Comparison of ENCODE assay signal across 17 cellular contexts in the genomic region with DNA sequence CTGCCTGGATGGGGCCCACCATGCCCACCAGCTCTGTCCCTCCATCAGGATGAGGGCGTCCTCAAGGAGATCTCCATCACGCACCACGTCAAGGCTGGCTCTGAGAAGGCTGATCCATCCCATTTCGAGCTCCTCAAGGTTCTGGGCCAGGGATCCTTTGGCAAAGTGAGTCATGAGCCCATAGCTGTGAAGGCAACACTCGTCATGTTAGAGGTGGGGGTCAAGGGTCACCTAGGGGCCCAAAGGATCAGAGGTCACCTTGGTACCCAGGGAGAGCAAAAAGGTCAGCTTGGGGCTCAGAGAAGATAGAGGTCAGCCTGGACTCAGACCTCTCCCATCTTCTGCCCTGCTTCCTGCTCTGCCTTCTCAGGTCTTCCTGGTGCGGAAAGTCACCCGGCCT. TPM values are rescaled to one million over a fixed set of nuclear protein-coding genes. Genes with fewer than 3 reads are reported as not detected.
DNase-seq lines count a peak whose midpoint lies in the region; ATAC-seq and TF ChIP-seq lines count a peak whose summit lies in the region.
"Had no signal": no experiment of that assay in that cellular context is flagged by ENCODE, and none has a peak within 500 bp of the region (broad histone marks: within the 10 kb centered on the region; RNA-seq: fewer than 3 reads in every experiment).

No MANE protein-coding gene starts in this region.

- H2AFZ ChIP-seq in OCI-LY3 (ENCODE audit: low read depth, low read length): no peak overlapping the region
- H2AFZ ChIP-seq: GM23338 had no signal

- H3K27me3 Mint-ChIP-seq in activated T-cell treated with anti-CD3 and anti-CD28 coated beads, Interleukin-2, amount 50 U/mL, for 72 hours (ENCODE audit: low read depth): no peaks in the 10 kb centered on the region
- no peaks in the 10 kb centered on the region for H3K27me3 Mint-ChIP-seq in dendritic cell treated with granulocyte-macrophage colony-stimulating factor and Interleukin-4, amounts not matched to agents 40 ng/mL and 50 ng/mL, for 4 days
- no peaks in the 10 kb centered on the region for H3K27me3 Mint-ChIP-seq in stimulated activated naive B cell treated with anti-CD40 and anti-IgM and Interleukin-4, amounts not matched to agents 10 μg/mL and 1 μg/mL and 100 μg/mL, for 72 hours
- H3K27me3 Mint-ChIP-seq in progenitor cell of endocrine pancreas: no peaks in the 10 kb centered on the region

- no peak for DNase-seq in activated T-cell treated with anti-CD3 and anti-CD28 coated beads, Interleukin-2, amount 50 U/mL, for 72 hours
- DNase-seq in activated T-cell treated with anti-CD3 and anti-CD28 coated beads, Interleukin-2, amount 50 U/mL, for 48 hours: no peak
- no peak for DNase-seq in stimulated activated naive B cell treated with anti-CD40 and anti-IgM and Interleukin-4, amounts not matched to agents 10 μg/mL and 1 μg/mL and 100 μg/mL, for 72 hours
- DNase-seq in progenitor cell of endocrine pancreas (ENCODE audit: low spot score, unreplicated experiment) (no peak), ecto neural progenitor cell (ENCODE audit: low spot score) (no peak), T1000 (lab: John Stamatoyannopoulos, UW) (no peak)
- DNase-seq: activated CD4-positive, CD25-positive, alpha-beta regulatory T cell; activated gamma-delta T cell treated with Interleukin-2 at 50 U/mL for 16 hours; DMS79 treated with DMSO at 0.1 percent for 48 hours; mesenchymal stem cell; NCI-H2029 treated with DMSO at 0.1 percent for 48 hours; NCI-H82; stimulated activated CD8-positive, alpha-beta memory T cell treated with anti-CD3 and anti-CD28 coated beads, Interleukin-4, amount 100 ng/mL, for 48 hours had no signal

- peak overlapping the region; percentile 79 for H3K4me2 ChIP-seq in OCI-LY3 (ENCODE audit: low read length)
- H3K4me2 ChIP-seq: GM23338 had no signal

- H3K4me3 Mint-ChIP-seq in activated T-cell treated with anti-CD3 and anti-CD28 coated beads, Interleukin-2, amount 50 U/mL, for 72 hours: peak overlapping the region; percentile 95 to 99
- H3K4me3 Mint-ChIP-seq in dendritic cell treated with granulocyte-macrophage colony-stimulating factor and Interleukin-4, amounts not matched to agents 40 ng/mL and 50 ng/mL, for 4 days: peak overlapping the region; percentile 91
- H3K4me3 Mint-ChIP-seq in stimulated activated naive B cell treated with anti-CD40 and anti-IgM and Interleukin-4, amounts not matched to agents 10 μg/mL and 1 μg/mL and 100 μg/mL, for 72 hours: peak overlapping the region; percentile 87 to 94
- H3K4me3 Mint-ChIP-seq in progenitor cell of endocrine pancreas (ENCODE audit: low read depth): no peak overlapping the region
- H3K4me3 Mint-ChIP-seq: GM23338 had no signal

- H3K4me1 Mint-ChIP-seq in activated T-cell treated with anti-CD3 and anti-CD28 coated beads, Interleukin-2, amount 50 U/mL, for 72 hours (ENCODE audit: low read depth): peaks cover 65% of the 10 kb centered on the region
- H3K4me1 Mint-ChIP-seq in dendritic cell treated with granulocyte-macrophage colony-stimulating factor and Interleukin-4, amounts not matched to agents 40 ng/mL and 50 ng/mL, for 4 days (ENCODE audit: low read depth): peaks cover 83% of the 10 kb centered on the region
- peaks cover 54 to 81% of the 10 kb centered on the region in 2 donors for H3K4me1 Mint-ChIP-seq in stimulated activated naive B cell treated with anti-CD40 and anti-IgM and Interleukin-4, amounts not matched to agents 10 μg/mL and 1 μg/mL and 100 μg/mL, for 72 hours
- no peaks in the 10 kb centered on the region for H3K4me1 Mint-ChIP-seq in progenitor cell of endocrine pancreas (ENCODE audit: low read depth)

- peaks cover 54% of the 10 kb centered on the region for H3K4me1 ChIP-seq in OCI-LY3 (ENCODE audit: low read length)

- peaks cover 39% of the 10 kb centered on the region for H3K36me3 ChIP-seq in OCI-LY3 (replicated peaks; ENCODE audit: low read depth, low read length)
- H3K36me3 ChIP-seq: SJSA1 had no signal

- H3K9me3 Mint-ChIP-seq in activated T-cell treated with anti-CD3 and anti-CD28 coated beads, Interleukin-2, amount 50 U/mL, for 72 hours: no peaks in the 10 kb centered on the region
- no peaks in the 10 kb centered on the region for H3K9me3 Mint-ChIP-seq in dendritic cell treated with granulocyte-macrophage colony-stimulating factor and Interleukin-4, amounts not matched to agents 40 ng/mL and 50 ng/mL, for 4 days
- no peaks in the 10 kb centered on the region for H3K9me3 Mint-ChIP-seq in stimulated activated naive B cell treated with anti-CD40 and anti-IgM and Interleukin-4, amounts not matched to agents 10 μg/mL and 1 μg/mL and 100 μg/mL, for 72 hours
- H3K9me3 Mint-ChIP-seq in progenitor cell of endocrine pancreas (ENCODE audit: low read depth): no peaks in the 10 kb centered on the region
- H3K9me3 Mint-ChIP-seq: GM23338 had no signal

- H3K9me3 ChIP-seq in OCI-LY3 (ENCODE audit: insufficient read depth, low read length): no peaks in the 10 kb centered on the region
- H3K9me3 ChIP-seq: SJSA1 had no signal

- peaks cover 68% of the 10 kb centered on the region for H3K79me2 ChIP-seq in OCI-LY3 (ENCODE audit: low read length)

- no peak for TF ChIP-seq CTCF in OCI-LY3 (IDR thresholded peaks at IDR 0.05; ENCODE audit: low read depth, low read length)
- TF ChIP-seq CTCF in progenitor cell of endocrine pancreas (IDR thresholded peaks at IDR 0.05; ENCODE audit: unreplicated experiment): no peak

- peak overlapping the region; percentile 83 for H3K27ac ChIP-seq in OCI-LY3 (ENCODE audit: low read length)
- H3K27ac ChIP-seq: SJSA1 had no signal

- peak overlapping the region; percentile 96 for H3K9ac ChIP-seq in OCI-LY3 (ENCODE audit: low read length)

- peaks cover 23% of the 10 kb centered on the region for H4K20me1 ChIP-seq in OCI-LY3 (ENCODE audit: insufficient read depth, low read length)

- ATAC-seq in activated T-cell treated with anti-CD3 and anti-CD28 coated beads, Interleukin-2, amount 50 U/mL, for 72 hours (replicated peaks in 1 of 2): no peak
- ATAC-seq in stimulated activated naive B cell treated with anti-CD40 and anti-IgM and Interleukin-4, amounts not matched to agents 10 μg/mL and 1 μg/mL and 100 μg/mL, for 72 hours (replicated peaks): no peak
- ATAC-seq: GM23338 had no signal

- intact Hi-C loops in dendritic cell treated with granulocyte-macrophage colony-stimulating factor and Interleukin-4, amounts not matched to agents 40 ng/mL and 50 ng/mL, for 4 days (cut with micrococcal nuclease): no loop called here

- no peaks in the 10 kb centered on the region for H3K27me3 ChIP-seq in OCI-LY3 (ENCODE audit: low read depth, low read length)
- H3K27me3 ChIP-seq: SJSA1 had no signal

- peak overlapping the region; percentile 95 for H3K4me3 ChIP-seq in OCI-LY3 (ENCODE audit: low read length)
- H3K4me3 ChIP-seq: GM23338, SJSA1 had no signal

- peaks cover 11 to 23% of the 10 kb centered on the region in 2 donors for H3K36me3 Mint-ChIP-seq in activated T-cell treated with anti-CD3 and anti-CD28 coated beads, Interleukin-2, amount 50 U/mL, for 72 hours (ENCODE audit: insufficient read depth in 2 of 2)
- peaks cover 84% of the 10 kb centered on the region for H3K36me3 Mint-ChIP-seq in dendritic cell treated with granulocyte-macrophage colony-stimulating factor and Interleukin-4, amounts not matched to agents 40 ng/mL and 50 ng/mL, for 4 days (ENCODE audit: low read depth)
- peaks cover 26 to 51% of the 10 kb centered on the region in 2 donors for H3K36me3 Mint-ChIP-seq in stimulated activated naive B cell treated with anti-CD40 and anti-IgM and Interleukin-4, amounts not matched to agents 10 μg/mL and 1 μg/mL and 100 μg/mL, for 72 hours
- peaks cover 2% of the 10 kb centered on the region for H3K36me3 Mint-ChIP-seq in progenitor cell of endocrine pancreas (ENCODE audit: insufficient read depth)

- peak overlapping the region; percentile 86 for H3K27ac Mint-ChIP-seq in activated T-cell treated with anti-CD3 and anti-CD28 coated beads, Interleukin-2, amount 50 U/mL, for 72 hours
- peak overlapping the region; percentile 92 for H3K27ac Mint-ChIP-seq in dendritic cell treated with granulocyte-macrophage colony-stimulating factor and Interleukin-4, amounts not matched to agents 40 ng/mL and 50 ng/mL, for 4 days
- H3K27ac Mint-ChIP-seq in stimulated activated naive B cell treated with anti-CD40 and anti-IgM and Interleukin-4, amounts not matched to agents 10 μg/mL and 1 μg/mL and 100 μg/mL, for 72 hours: peak overlapping the region; percentile 99
- H3K27ac Mint-ChIP-seq in progenitor cell of endocrine pancreas: no peak overlapping the region
- H3K27ac Mint-ChIP-seq: GM23338 had no signal

RNA-seq across cellular contexts. Expression of gene RPS6KA1, which starts 17.3 kb away (rescaled TPM):
- total RNA-seq in activated T-cell treated with anti-CD3 and anti-CD28 coated beads, Interleukin-2, amount 50 U/mL, for 72 hours: 100 to 1,000 TPM; 154 to 163 TPM
- 26.7 and 29.6 TPM in 2 replicates for total RNA-seq in progenitor cell of endocrine pancreas
